12 cellular contexts compared by ENCODE assay signal in the genomic region with DNA sequence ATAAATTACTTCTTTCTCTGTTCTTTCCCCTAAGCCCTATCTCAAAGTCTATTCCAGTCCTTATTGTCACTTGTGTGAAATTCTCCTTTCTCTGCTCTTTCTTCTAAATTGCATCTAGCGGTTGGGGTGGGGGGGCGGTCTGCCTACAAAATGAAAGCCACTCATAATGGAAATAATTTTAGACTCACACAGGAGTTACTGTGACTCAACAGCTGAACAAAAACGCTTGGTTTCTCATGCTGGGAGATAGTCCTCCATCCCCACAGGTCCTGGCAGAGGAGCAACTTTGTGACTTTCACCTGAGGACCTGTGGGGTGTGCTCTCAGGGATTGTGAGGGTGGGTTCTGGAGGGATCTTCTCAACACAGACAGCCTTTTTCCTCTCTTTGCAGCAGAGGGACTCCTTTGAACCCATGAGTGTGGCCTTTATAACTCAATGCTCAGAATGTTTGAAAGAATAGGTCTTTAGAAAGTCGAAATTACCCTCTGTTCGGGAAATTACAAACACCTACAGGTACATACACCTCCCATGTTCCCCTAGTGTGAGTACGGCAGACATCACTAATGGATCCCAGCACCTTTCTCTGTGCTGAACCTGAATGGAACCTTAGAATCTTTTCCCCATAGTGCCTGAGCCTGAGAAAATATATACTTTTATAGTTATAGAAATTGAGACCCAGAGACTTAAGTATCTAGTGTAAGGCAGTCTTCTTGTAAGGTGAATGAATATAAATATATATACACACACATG.
DNase-seq lines count a peak whose midpoint lies in the region; ATAC-seq and TF ChIP-seq lines count a peak whose summit lies in the region.
"Had no signal": no experiment of that assay in that cellular context is flagged by ENCODE, and none has a peak within 500 bp of the region (broad histone marks: within the 10 kb centered on the region; RNA-seq: fewer than 3 reads in every experiment).

No MANE protein-coding gene starts in this region.

- H3K36me3 Mint-ChIP-seq in CD4-positive, CD25-positive, alpha-beta regulatory T cell = peaks cover 20% of the 10 kb centered on the region
- peaks cover 12 to 13% of the 10 kb centered on the region in 2 donors for H3K36me3 Mint-ChIP-seq in activated T-cell treated with anti-CD3 and anti-CD28 coated beads, Interleukin-2, amount 50 U/mL, for 72 hours (ENCODE audit: insufficient read depth in 2 of 2)
- peaks cover 10% of the 10 kb centered on the region for H3K36me3 Mint-ChIP-seq in glutamatergic neuron (ENCODE audit: unreplicated experiment)

- 84 to 91% methylated on average over 5 of the region's 6 CpGs for WGBS in esophagus squamous epithelium, 2 donors

- TF ChIP-seq POLR2A in esophagus squamous epithelium (IDR thresholded peaks at IDR 0.05) = no peak

- no peak for DNase-seq in CD4-positive, CD25-positive, alpha-beta regulatory T cell
- peak; percentile 26 to 45 for DNase-seq in activated T-cell treated with anti-CD3 and anti-CD28 coated beads, Interleukin-2, amount 50 U/mL, for 72 hours
- peak; percentile 40 for DNase-seq in stimulated activated CD4-positive, alpha-beta T cell treated with anti-CD3 and anti-CD28 coated beads, Interleukin-12 subunit alpha, Interleukin-12 subunit beta, amount 100 ng/mL, for 4 hours
- DNase-seq in glutamatergic neuron = no peak
- no peak for DNase-seq in NCI-H2107 treated with DMSO at 0.1 percent for 48 hours (lab: John Stamatoyannopoulos, UW; ENCODE audit: unreplicated experiment)
- DNase-seq in esophagus squamous epithelium (lab: John Stamatoyannopoulos, UW) = no peak
- no peak for DNase-seq in NCI-H2171 treated with DMSO at 0.1 percent for 48 hours (lab: John Stamatoyannopoulos, UW)
- DNase-seq: GF-D8; NK-92 treated with Interleukin-12 subunit alpha and Interleukin-12 subunit beta, amount 100 ng/mL, for 24 hours had no signal

- peaks cover 37 to 89% (median 60%) of the 10 kb centered on the region in 4 donors for H3K4me1 Mint-ChIP-seq in CD4-positive, CD25-positive, alpha-beta regulatory T cell
- H3K4me1 Mint-ChIP-seq in activated T-cell treated with anti-CD3 and anti-CD28 coated beads, Interleukin-2, amount 50 U/mL, for 72 hours (ENCODE audit: low read depth) = peaks cover 42% of the 10 kb centered on the region
- no peaks in the 10 kb centered on the region for H3K4me1 Mint-ChIP-seq in glutamatergic neuron (ENCODE audit: low read depth, unreplicated experiment)

- peak overlapping the region; percentile 7 to 93 (median 30) for H3K4me3 Mint-ChIP-seq in CD4-positive, CD25-positive, alpha-beta regulatory T cell
- peak overlapping the region in 1 of 2 donors; percentile 50 for H3K4me3 Mint-ChIP-seq in activated T-cell treated with anti-CD3 and anti-CD28 coated beads, Interleukin-2, amount 50 U/mL, for 72 hours
- H3K4me3 Mint-ChIP-seq in glutamatergic neuron (ENCODE audit: unreplicated experiment) = no peak overlapping the region

- peaks cover 4 to 15% of the 10 kb centered on the region in 2 experiments for H3K9me3 ChIP-seq in CD4-positive, CD25-positive, alpha-beta regulatory T cell (ENCODE audit: control insufficient read depth in 2 of 2, low read length in 2 of 2)
- H3K9me3 ChIP-seq in KOPT-K1 (ENCODE audit: insufficient read depth, low read length, poor library complexity, severe bottlenecking) (peaks cover 37% of the 10 kb centered on the region), esophagus squamous epithelium (peaks cover 0 to 8% (median 0%) of the 10 kb centered on the region in 3 donors)

- H3K27ac Mint-ChIP-seq in CD4-positive, CD25-positive, alpha-beta regulatory T cell = peak overlapping the region; percentile 49 to 83 (median 80)
- H3K27ac Mint-ChIP-seq in activated T-cell treated with anti-CD3 and anti-CD28 coated beads, Interleukin-2, amount 50 U/mL, for 72 hours = peak overlapping the region; percentile 80
- H3K27ac Mint-ChIP-seq in glutamatergic neuron (ENCODE audit: unreplicated experiment) = no peak overlapping the region

- H3K4me3 ChIP-seq in CD4-positive, CD25-positive, alpha-beta regulatory T cell (ENCODE audit: low read depth, low read length) = peak overlapping the region; percentile 20
- no peak overlapping the region for H3K4me3 ChIP-seq in esophagus squamous epithelium
- H3K4me3 ChIP-seq: hepatocyte, SK-N-MC had no signal

- peaks cover 24% of the 10 kb centered on the region for H3K36me3 ChIP-seq in CD4-positive, CD25-positive, alpha-beta regulatory T cell (ENCODE audit: control insufficient read depth, insufficient read depth, low read length)
- peaks cover 44% of the 10 kb centered on the region for H3K36me3 ChIP-seq in KOPT-K1 (ENCODE audit: insufficient read depth, low read length)
- no peaks in the 10 kb centered on the region for H3K36me3 ChIP-seq in esophagus squamous epithelium

- H3K27me3 ChIP-seq in CD4-positive, CD25-positive, alpha-beta regulatory T cell (ENCODE audit: control insufficient read depth, insufficient read depth, low read length) = no peaks in the 10 kb centered on the region
- H3K27me3 ChIP-seq in esophagus squamous epithelium = no peaks in the 10 kb centered on the region
- H3K27me3 ChIP-seq: hepatocyte had no signal

- no peak for TF ChIP-seq CTCF in glutamatergic neuron (IDR thresholded peaks at IDR 0.05; ENCODE audit: partially characterized antibody, unreplicated experiment)
- no peak for TF ChIP-seq CTCF in esophagus squamous epithelium (IDR thresholded peaks at IDR 0.05)

- peaks cover 0 to 12% (median 2%) of the 10 kb centered on the region in 7 donors for H3K9me3 Mint-ChIP-seq in CD4-positive, CD25-positive, alpha-beta regulatory T cell
- peaks cover 0 to 8% of the 10 kb centered on the region in 2 donors for H3K9me3 Mint-ChIP-seq in activated T-cell treated with anti-CD3 and anti-CD28 coated beads, Interleukin-2, amount 50 U/mL, for 72 hours
- peaks cover 2% of the 10 kb centered on the region for H3K9me3 Mint-ChIP-seq in glutamatergic neuron (ENCODE audit: unreplicated experiment)

- ATAC-seq in CD4-positive, CD25-positive, alpha-beta regulatory T cell (ENCODE audit: low read depth in 2 of 2) = no peak
- ATAC-seq in activated T-cell treated with anti-CD3 and anti-CD28 coated beads, Interleukin-2, amount 50 U/mL, for 72 hours (replicated peaks in 1 of 2) = peak; percentile 11 to 35

- H3K27me3 Mint-ChIP-seq in CD4-positive, CD25-positive, alpha-beta regulatory T cell = no peaks in the 10 kb centered on the region
- H3K27me3 Mint-ChIP-seq in activated T-cell treated with anti-CD3 and anti-CD28 coated beads, Interleukin-2, amount 50 U/mL, for 72 hours (ENCODE audit: low read depth) = no peaks in the 10 kb centered on the region
- peaks cover 9% of the 10 kb centered on the region for H3K27me3 Mint-ChIP-seq in glutamatergic neuron (ENCODE audit: unreplicated experiment)

- peak overlapping the region; percentile 68 for H3K27ac ChIP-seq in CD4-positive, CD25-positive, alpha-beta regulatory T cell (ENCODE audit: insufficient read depth, low read length, poor library complexity, severe bottlenecking)
- H3K27ac ChIP-seq in KOPT-K1 (ENCODE audit: low read depth, low read length, poor library complexity, severe bottlenecking) (peak overlapping the region; percentile 95), esophagus squamous epithelium (no peak overlapping the region)
- H3K27ac ChIP-seq: hepatocyte, SK-N-MC had no signal

- peaks cover 51% of the 10 kb centered on the region for H3K4me1 ChIP-seq in CD4-positive, CD25-positive, alpha-beta regulatory T cell (ENCODE audit: control insufficient read depth, insufficient read depth, low read length, poor library complexity, severe bottlenecking)
- H3K4me1 ChIP-seq in esophagus squamous epithelium = peaks cover 0 to 21% (median 0%) of the 10 kb centered on the region in 3 donors

- intact Hi-C loops in esophagus squamous epithelium (cut with DNase I) = no loop called here

Comparison
In these comparisons a context has a peak if more than half of its experiments do, and no peak if none do; other contexts are left out.
1. ATAC-seq: peak in activated T-cell treated with anti-CD3 and anti-CD28 coated beads, Interleukin-2, amount 50 U/mL, for 72 hours (2 of 2); none in CD4-positive, CD25-positive, alpha-beta regulatory T cell (0 of 2).
2. DNase-seq: peak in activated T-cell treated with anti-CD3 and anti-CD28 coated beads, Interleukin-2, amount 50 U/mL, for 72 hours (2 of 2) and stimulated activated CD4-positive, alpha-beta T cell treated with anti-CD3 and anti-CD28 coated beads, Interleukin-12 subunit alpha, Interleukin-12 subunit beta, amount 100 ng/mL, for 4 hours (single experiment); none in CD4-positive, CD25-positive, alpha-beta regulatory T cell (0 of 3), glutamatergic neuron (single experiment), NCI-H2107 treated with DMSO at 0.1 percent for 48 hours (single experiment), esophagus squamous epithelium (single experiment) and NCI-H2171 treated with DMSO at 0.1 percent for 48 hours (single experiment).
3. H3K27ac ChIP-seq: peak in CD4-positive, CD25-positive, alpha-beta regulatory T cell (single experiment) and KOPT-K1 (single experiment); none in esophagus squamous epithelium (0 of 4).